Comparison of ENCODE assay signal across 17 cellular contexts in genomic region chr2:233485726-233486125, GRCh38.
"Had no signal": no experiment of that assay in that cellular context is flagged by ENCODE, and none has a peak within 500 bp of the region (broad histone marks: within the 10 kb centered on the region; RNA-seq: fewer than 3 reads in every experiment).

No MANE protein-coding gene starts in this region.

- H3K9me3 ChIP-seq: right lobe of liver, spleen, uterus had no signal

- H3K27me3 ChIP-seq: hepatocyte, right lobe of liver, spleen, uterus had no signal

- H3K79me2 ChIP-seq: hepatocyte had no signal

- DNase-seq: activated CD4-positive, alpha-beta T cell treated with anti-CD3 and anti-CD28 coated beads for 4 hours; activated CD8-positive, alpha-beta memory T cell treated with anti-CD3 and anti-CD28 coated beads, Interleukin-2, amount 50 U/mL, for 48 hours; activated CD8-positive, alpha-beta T cell treated with anti-CD3 and anti-CD28 coated beads, Interleukin-2, amount 10 ng/mL, durations not matched to agents 7 days and 5 days; activated naive CD4-positive, alpha-beta T cell; cortex of kidney; effector memory CD4-positive, alpha-beta T cell; naive thymus-derived CD8-positive, alpha-beta T cell; nucleus accumbens; right lobe of liver; spleen; stimulated activated CD4-positive, alpha-beta T cell treated with anti-CD3 and anti-CD28 coated beads, Interleukin-1b, Interleukin-23, amount 100 ng/mL, for 48 hours; stimulated activated naive B cell treated with anti-CD40 and anti-IgM and Interleukin-4, amounts not matched to agents 10 μg/mL and 1 μg/mL and 100 μg/mL, for 72 hours; uterus had no signal

- H3K4me2 ChIP-seq: hepatocyte had no signal

- H3K27ac Mint-ChIP-seq: activated CD8-positive, alpha-beta T cell treated with anti-CD3 and anti-CD28 coated beads, Interleukin-2, amount 10 ng/mL, durations not matched to agents 7 days and 5 days; activated T-helper 1 cell treated with anti-CD3 and anti-CD28 coated beads, Interleukin-12 subunit alpha, Interleukin-12 subunit beta, Interleukin-2, Interleukin-4 antibody, amounts not matched to agents 30 ng/mL and 10 ng/mL and 1 ng/mL, durations not matched to agents 14 hours and 24 hours and 36 hours had no signal

- ATAC-seq: activated CD8-positive, alpha-beta T cell treated with anti-CD3 and anti-CD28 coated beads, Interleukin-2, amount 10 ng/mL, durations not matched to agents 7 days and 5 days; naive thymus-derived CD8-positive, alpha-beta T cell; stimulated activated naive B cell treated with anti-CD40 and anti-IgM and Interleukin-4, amounts not matched to agents 10 μg/mL and 1 μg/mL and 100 μg/mL, for 72 hours had no signal

- H2AFZ ChIP-seq: hepatocyte had no signal

- H3K4me3 Mint-ChIP-seq: activated CD8-positive, alpha-beta T cell treated with anti-CD3 and anti-CD28 coated beads, Interleukin-2, amount 10 ng/mL, durations not matched to agents 7 days and 5 days; activated T-helper 1 cell treated with anti-CD3 and anti-CD28 coated beads, Interleukin-12 subunit alpha, Interleukin-12 subunit beta, Interleukin-2, Interleukin-4 antibody, amounts not matched to agents 30 ng/mL and 10 ng/mL and 1 ng/mL, durations not matched to agents 14 hours and 24 hours and 36 hours; stimulated activated naive B cell treated with anti-CD40 and anti-IgM and Interleukin-4, amounts not matched to agents 10 μg/mL and 1 μg/mL and 100 μg/mL, for 72 hours had no signal

- H3K27me3 Mint-ChIP-seq: naive thymus-derived CD8-positive, alpha-beta T cell; progenitor cell of endocrine pancreas; stimulated activated naive B cell treated with anti-CD40 and anti-IgM and Interleukin-4, amounts not matched to agents 10 μg/mL and 1 μg/mL and 100 μg/mL, for 72 hours had no signal

- H3K36me3 ChIP-seq: uterus had no signal

- H3K27ac ChIP-seq: right lobe of liver, uterus had no signal

- H3K9me3 Mint-ChIP-seq: activated T-helper 1 cell treated with anti-CD3 and anti-CD28 coated beads, Interleukin-12 subunit alpha, Interleukin-12 subunit beta, Interleukin-2, Interleukin-4 antibody, amounts not matched to agents 30 ng/mL and 10 ng/mL and 1 ng/mL, durations not matched to agents 14 hours and 24 hours and 36 hours; naive thymus-derived CD8-positive, alpha-beta T cell; stimulated activated naive B cell treated with anti-CD40 and anti-IgM and Interleukin-4, amounts not matched to agents 10 μg/mL and 1 μg/mL and 100 μg/mL, for 72 hours had no signal

- H3K4me1 ChIP-seq: right lobe of liver, uterus had no signal

- H3K4me3 ChIP-seq: hepatocyte, lung, right lobe of liver, spleen, uterus had no signal
